Comparison of ENCODE assay signal across 8 cellular contexts in the genomic region with DNA sequence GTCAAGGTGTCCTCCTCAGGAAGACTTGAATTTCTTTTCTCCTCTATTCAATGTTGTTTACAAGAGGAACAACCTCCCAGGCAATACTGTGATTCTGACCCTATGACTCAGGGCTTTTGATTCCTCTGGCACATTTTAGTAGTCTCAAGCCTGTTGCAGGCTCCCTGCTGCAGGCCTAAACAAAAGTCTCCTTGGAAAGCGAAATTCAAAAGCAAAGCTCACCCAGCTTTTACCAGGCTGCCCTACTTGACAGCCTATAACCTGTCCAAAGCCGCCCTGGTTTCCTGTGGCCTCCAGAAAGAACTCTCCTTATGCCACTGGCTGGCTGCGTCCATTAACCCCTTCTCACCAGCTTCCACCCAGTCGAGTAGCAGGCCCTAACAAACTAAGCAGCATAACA. TPM values are rescaled to one million over a fixed set of nuclear protein-coding genes. Genes with fewer than 3 reads are reported as not detected.
DNase-seq lines count a peak whose midpoint lies in the region; ATAC-seq and TF ChIP-seq lines count a peak whose summit lies in the region.

No MANE protein-coding gene starts in this region.

- no peak for ATAC-seq in GM18498 (IDR thresholded peaks at IDR 0.05; ENCODE audit: unreplicated experiment)

- DNase-seq in HT1080 (ENCODE audit: low read depth) (peak; percentile 80), brain microvascular endothelial cell (peak; percentile 77), inferior parietal cortex (ENCODE audit: extremely low spot score) (peak; percentile 50), T-helper 2 cell (no peak)
- DNase-seq in activated CD4-positive, alpha-beta T cell treated with anti-CD3 and anti-CD28 coated beads for 1 hour, result no peak
- DNase-seq in effector CD8-positive, alpha-beta T cell (lab: John Stamatoyannopoulos, UW), result no peak

- no peaks in the 10 kb centered on the region for H3K36me3 ChIP-seq in brain microvascular endothelial cell (replicated peaks)

- H3K27me3 ChIP-seq in brain microvascular endothelial cell (replicated peaks), result no peaks in the 10 kb centered on the region

- in situ Hi-C loops in brain microvascular endothelial cell (cut with HindIII; ENCODE audit: low pct_ligation_motif_present, low sequenced_read_pairs), result no loop called here

- no peak overlapping the region for H3K4me3 ChIP-seq in brain microvascular endothelial cell (ENCODE audit: low read depth, low read length)

- TF ChIP-seq CTCF in brain microvascular endothelial cell (IDR thresholded peaks at IDR 0.05; ENCODE audit: low read depth, low read length, missing control alignments), result no peak

- peak overlapping the region; percentile 99 for H3K27ac ChIP-seq in brain microvascular endothelial cell
- H3K27ac ChIP-seq in temporal lobe (ENCODE audit: low read depth, low read length), result peak overlapping the region; percentile 54

RNA-seq across cellular contexts. Expression of gene FGD6, which starts 11.6 kb away (rescaled TPM):
- 7.2 and 9.4 TPM in 2 replicates for total RNA-seq in HT1080 (2014; rRNA removed; shearing (Covaris generic))
- polyA plus RNA-seq in HT1080 (2015; cell fraction: cytosol; rRNA removed), result 5.7 and 7.8 TPM in 2 replicates
- polyA plus RNA-seq in HT1080 (2015; cell fraction: nucleus; rRNA removed), result 12.3 and 13.7 TPM in 2 replicates
- 8.1 TPM for total RNA-seq in temporal lobe

RNA-seq across cellular contexts. Expression of gene VEZT, which starts 11.9 kb away (rescaled TPM):
- total RNA-seq in HT1080 (2014; rRNA removed; shearing (Covaris generic)), result 51.8 and 60.4 TPM in 2 replicates
- polyA plus RNA-seq in HT1080 (2015; cell fraction: cytosol; rRNA removed), result 52.0 and 64.0 TPM in 2 replicates
- 63.4 and 67.4 TPM in 2 replicates for polyA plus RNA-seq in HT1080 (2015; cell fraction: nucleus; rRNA removed)
- 172 TPM for total RNA-seq in temporal lobe

Comparison
In these comparisons a context has a peak if more than half of its experiments do, and no peak if none do; other contexts are left out.
1. DNase-seq: peak in HT1080 (single experiment), brain microvascular endothelial cell (single experiment) and inferior parietal cortex (single experiment); none in activated CD4-positive, alpha-beta T cell treated with anti-CD3 and anti-CD28 coated beads for 1 hour (single experiment), T-helper 2 cell (0 of 5) and effector CD8-positive, alpha-beta T cell (single experiment).